ENCODE assay signal across 8 cellular contexts in the genomic region with DNA sequence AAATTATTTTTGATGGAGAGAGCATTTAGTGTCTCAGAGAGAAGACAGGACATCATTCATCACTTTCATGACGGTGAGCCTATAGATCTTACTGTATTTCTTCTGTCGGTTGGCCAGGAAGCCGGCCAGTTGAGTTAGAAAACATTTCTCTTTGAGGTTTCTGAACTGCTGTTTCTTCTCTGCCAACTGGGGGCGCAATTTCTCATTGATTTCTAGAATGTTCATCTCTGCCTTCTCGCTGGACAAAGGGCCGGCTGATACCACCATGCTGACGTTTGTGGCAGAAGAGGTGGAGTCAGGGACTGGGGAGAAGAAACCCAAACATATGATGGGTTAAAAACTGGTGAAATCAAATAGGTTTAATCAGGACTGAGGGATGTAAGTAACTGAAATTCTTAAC. TPM values are rescaled to one million over a fixed set of nuclear protein-coding genes. Genes with fewer than 3 reads are reported as not detected.
DNase-seq lines count a peak whose midpoint lies in the region; TF ChIP-seq lines count a peak whose summit lies in the region.
"Not testable (repeated sequence)": the region's sequence is repeated elsewhere in the genome, so short reads cannot be mapped to it uniquely, and the experiment has no call there.

No MANE protein-coding gene starts in this region.

- CTCF ChIA-PET in GM10248 (lab: Yijun Ruan, JAX); RWPE1 (lab: Yijun Ruan, JAX); activated CD4-positive, alpha-beta memory T cell treated with anti-CD3 and anti-CD28 coated beads for 36 hours (lab: Charles Lee): not testable (repeated sequence)

- not testable (repeated sequence) for H3K36me3 Mint-ChIP-seq in activated CD4-positive, alpha-beta memory T cell treated with anti-CD3 and anti-CD28 coated beads for 36 hours; progenitor cell of endocrine pancreas (ENCODE audit: insufficient read depth)

- intact Hi-C loops in activated CD4-positive, alpha-beta memory T cell treated with anti-CD3 and anti-CD28 coated beads for 36 hours (cut with micrococcal nuclease) = not testable (repeated sequence)

- H3K9me3 Mint-ChIP-seq in activated CD4-positive, alpha-beta memory T cell treated with anti-CD3 and anti-CD28 coated beads for 36 hours; progenitor cell of endocrine pancreas (ENCODE audit: low read depth): not testable (repeated sequence)

- TF ChIP-seq EP300 in Ishikawa (IDR thresholded peaks at IDR 0.05; ENCODE audit: borderline replicate concordance) = not testable (repeated sequence)

- TF ChIP-seq RAD21 in Ishikawa (IDR thresholded peaks at IDR 0.05; ENCODE audit: low read depth) = peak; percentile 15

- not testable (repeated sequence) for H3K27ac Mint-ChIP-seq in activated CD4-positive, alpha-beta memory T cell treated with anti-CD3 and anti-CD28 coated beads for 36 hours; progenitor cell of endocrine pancreas

- not testable (repeated sequence) for H3K27ac ChIP-seq in 22Rv1, RWPE1

- H3K27me3 Mint-ChIP-seq in activated CD4-positive, alpha-beta memory T cell treated with anti-CD3 and anti-CD28 coated beads for 36 hours; progenitor cell of endocrine pancreas: not testable (repeated sequence)

- not testable (repeated sequence) for DNase-seq in GM10248 (ENCODE audit: extremely low spot score); RWPE1 (ENCODE audit: low spot score); cardiac fibroblast (ENCODE audit: low read depth in 2 of 2); fibroblast of the aortic adventitia (ENCODE audit: low read depth); progenitor cell of endocrine pancreas (ENCODE audit: low spot score, unreplicated experiment)
- peak; percentile 16 for DNase-seq in activated CD4-positive, alpha-beta memory T cell treated with anti-CD3 and anti-CD28 coated beads for 36 hours

- POLR2A ChIA-PET in GM10248 (lab: Yijun Ruan, JAX); RWPE1 (lab: Yijun Ruan, JAX; ENCODE audit: low non-redundant PET); activated CD4-positive, alpha-beta memory T cell treated with anti-CD3 and anti-CD28 coated beads for 36 hours (lab: Charles Lee): not testable (repeated sequence)

- peak; percentile 66 for TF ChIP-seq CTCF in 22Rv1 (IDR thresholded peaks at IDR 0.05)
- TF ChIP-seq CTCF in GM10248 (IDR thresholded peaks at IDR 0.05; ENCODE audit: control extremely low read depth, extremely low read depth, low read depth, missing control alignments) = peak; percentile 11
- TF ChIP-seq CTCF in RWPE1 (conservative IDR thresholded peaks at IDR 0.05; ENCODE audit: low read depth) = 0 out of 2 replicates have a peak, but pooled peaks have one; percentile 13
- TF ChIP-seq CTCF in cardiac fibroblast (IDR thresholded peaks at IDR 0.05; ENCODE audit: low read depth, low read length) = peak; percentile 18
- TF ChIP-seq CTCF in fibroblast of the aortic adventitia (IDR thresholded peaks at IDR 0.05; ENCODE audit: insufficient read depth, low read length) = peak; percentile 26
- peak; percentile 33 for TF ChIP-seq CTCF in progenitor cell of endocrine pancreas (IDR thresholded peaks at IDR 0.05; ENCODE audit: unreplicated experiment)

- not testable (repeated sequence) for H3K4me1 Mint-ChIP-seq in activated CD4-positive, alpha-beta memory T cell treated with anti-CD3 and anti-CD28 coated beads for 36 hours (ENCODE audit: low read depth); progenitor cell of endocrine pancreas (ENCODE audit: low read depth)

- not testable (repeated sequence) for H3K4me3 Mint-ChIP-seq in activated CD4-positive, alpha-beta memory T cell treated with anti-CD3 and anti-CD28 coated beads for 36 hours; progenitor cell of endocrine pancreas (ENCODE audit: low read depth)

- not testable (repeated sequence) for H3K4me3 ChIP-seq in cardiac fibroblast (replicated peaks in 1 of 2; ENCODE audit: low read depth in 2 of 2, low read length in 2 of 2); fibroblast of the aortic adventitia (ENCODE audit: low read depth, low read length)

RNA-seq across cellular contexts. Expression of gene NBPF15, which starts 21.7 kb away (rescaled TPM):
- total RNA-seq in activated CD4-positive, alpha-beta memory T cell treated with anti-CD3 and anti-CD28 coated beads for 36 hours = 10 to 100 TPM; 56.3 to 58.2 TPM
- 38.0 and 43.8 TPM in 2 replicates for total RNA-seq in fibroblast of the aortic adventitia (ENCODE audit: low replicate concordance)
- 70.1 and 74.7 TPM in 2 replicates for total RNA-seq in progenitor cell of endocrine pancreas

Comparison
In these comparisons a context has a peak if more than half of its experiments do, and no peak if none do; other contexts are left out.
1. CTCF ChIP-seq: peak in every context shown above with its lines; median percentile 66 in 22Rv1; 33 in progenitor cell of endocrine pancreas; 26 in fibroblast of the aortic adventitia; 18 in cardiac fibroblast; 13 in RWPE1; 11 in GM10248.